Comparison of ENCODE assay signal across 8 cellular contexts in genomic region chr9:132242621-132243155, GRCh38.
DNase-seq lines count a peak whose midpoint lies in the region; ATAC-seq and TF ChIP-seq lines count a peak whose summit lies in the region.

No MANE protein-coding gene starts in this region.

- H3K27ac ChIP-seq in VCaP: peak overlapping the region; percentile 82; the same call in 1 of the 2 replicates
- H3K27ac ChIP-seq in right cardiac atrium (ENCODE audit: low read length): no peak overlapping the region

- H3K9me3 Mint-ChIP-seq in stimulated activated memory B cell treated with anti-CD40 and anti-IgM and Interleukin-4, amounts not matched to agents 10 μg/mL and 1 μg/mL and 100 μg/mL, for 72 hours: no peaks in the 10 kb centered on the region

- H3K4me1 ChIP-seq in right cardiac atrium (ENCODE audit: control insufficient read depth, insufficient read depth, low read length): no peaks in the 10 kb centered on the region

- H3K27ac Mint-ChIP-seq in stimulated activated memory B cell treated with anti-CD40 and anti-IgM and Interleukin-4, amounts not matched to agents 10 μg/mL and 1 μg/mL and 100 μg/mL, for 72 hours: peak overlapping the region; percentile 87

- ATAC-seq in right cardiac atrium (no peak), GM18858 (IDR thresholded peaks at IDR 0.05; ENCODE audit: unreplicated experiment) (no peak), HG02884 (IDR thresholded peaks at IDR 0.05; ENCODE audit: unreplicated experiment) (no peak), HG03460 (IDR thresholded peaks at IDR 0.05; ENCODE audit: unreplicated experiment) (no peak)
- no peak for ATAC-seq in stimulated activated memory B cell treated with anti-CD40 and anti-IgM and Interleukin-4, amounts not matched to agents 10 μg/mL and 1 μg/mL and 100 μg/mL, for 72 hours

- TF ChIP-seq CTCF in VCaP (conservative IDR thresholded peaks at IDR 0.05): no peak

- H3K27me3 ChIP-seq in right cardiac atrium (ENCODE audit: control insufficient read depth, insufficient read depth): no peaks in the 10 kb centered on the region

- H3K36me3 Mint-ChIP-seq in stimulated activated memory B cell treated with anti-CD40 and anti-IgM and Interleukin-4, amounts not matched to agents 10 μg/mL and 1 μg/mL and 100 μg/mL, for 72 hours: no peaks in the 10 kb centered on the region

- no peaks in the 10 kb centered on the region for H3K9me3 ChIP-seq in right cardiac atrium (ENCODE audit: control insufficient read depth, low read length)

- peaks cover 26% of the 10 kb centered on the region for H3K4me1 Mint-ChIP-seq in stimulated activated memory B cell treated with anti-CD40 and anti-IgM and Interleukin-4, amounts not matched to agents 10 μg/mL and 1 μg/mL and 100 μg/mL, for 72 hours

- H3K4me3 ChIP-seq in right cardiac atrium (ENCODE audit: low read length): peak overlapping the region; percentile 91

- DNase-seq in NCI-H1417 (lab: John Stamatoyannopoulos, UW) (peak in 2 of 3 experiments; percentile 67 to 70), NCI-H1417 treated with DMSO at 0.1 percent for 48 hours (lab: John Stamatoyannopoulos, UW) (no peak), right cardiac atrium (peak in 1 of 3 donors; percentile 64)

- peaks cover 16% of the 10 kb centered on the region for H3K27me3 Mint-ChIP-seq in stimulated activated memory B cell treated with anti-CD40 and anti-IgM and Interleukin-4, amounts not matched to agents 10 μg/mL and 1 μg/mL and 100 μg/mL, for 72 hours

- H3K4me3 Mint-ChIP-seq in stimulated activated memory B cell treated with anti-CD40 and anti-IgM and Interleukin-4, amounts not matched to agents 10 μg/mL and 1 μg/mL and 100 μg/mL, for 72 hours: peak overlapping the region; percentile 100

- WGBS in right cardiac atrium: 16% methylated on average over 18 of the region's 18 CpGs

- intact Hi-C loops in right cardiac atrium (cut with DNase I): no loop called here
